ENCODE assay signal across 8 cellular contexts in the genomic region with DNA sequence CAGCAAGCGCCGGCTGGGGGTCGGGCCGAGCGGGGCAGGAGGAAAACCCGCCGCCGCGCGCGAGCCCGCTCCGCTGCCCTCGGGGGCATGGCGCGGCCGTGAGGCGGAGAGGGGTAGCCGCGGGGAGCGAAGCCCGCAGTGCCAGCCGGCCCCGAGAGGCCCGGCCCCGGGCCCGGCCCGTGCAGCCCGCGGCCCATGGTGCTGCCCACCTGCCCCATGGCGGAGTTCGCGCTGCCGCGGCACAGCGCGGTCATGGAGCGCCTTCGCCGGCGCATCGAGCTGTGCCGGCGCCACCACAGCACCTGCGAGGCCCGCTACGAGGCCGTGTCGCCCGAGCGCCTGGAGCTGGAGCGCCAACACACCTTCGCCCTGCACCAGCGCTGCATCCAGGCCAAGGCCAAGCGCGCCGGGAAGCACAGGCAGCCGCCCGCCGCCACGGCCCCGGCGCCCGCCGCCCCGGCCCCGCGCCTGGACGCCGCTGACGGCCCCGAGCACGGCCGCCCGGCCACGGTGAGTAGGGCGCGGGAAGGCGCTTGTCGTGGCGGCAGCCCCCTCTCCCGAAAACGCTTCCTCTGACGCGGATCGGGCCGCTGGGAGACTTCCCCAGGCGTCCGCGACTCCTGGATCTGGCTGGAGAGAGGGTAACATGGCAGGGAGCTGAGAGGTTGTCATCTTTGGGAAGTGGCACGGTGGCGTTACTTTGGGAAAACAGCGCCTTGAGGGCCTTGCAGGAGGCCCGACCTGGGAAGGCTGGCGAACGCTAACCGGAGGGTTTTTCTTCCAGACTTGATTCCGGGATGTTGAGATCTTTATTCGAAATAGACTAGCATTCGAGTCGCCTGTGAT. TPM values are rescaled to one million over a fixed set of nuclear protein-coding genes. Genes with fewer than 3 reads are reported as not detected.
DNase-seq lines count a peak whose midpoint lies in the region; ATAC-seq and TF ChIP-seq lines count a peak whose summit lies in the region.

No MANE protein-coding gene starts in this region.

- intact Hi-C loops in Panc1 (cut with micrococcal nuclease; ENCODE audit: unreplicated experiment) = no loop called here

- POLR2A ChIA-PET in Panc1 (lab: Charles Lee) = interaction anchor here (0.5 to 0.6 kb wide), 3 partner anchors 37 to 119 kb away, joined by 4 to 6 read pairs (median 4); no protein-coding TSS in a partner anchor

- no peaks in the 10 kb centered on the region for H3K9me3 ChIP-seq in Panc1 (ENCODE audit: control insufficient read depth, insufficient read depth, low read depth, low read length)

- H3K27me3 ChIP-seq in Panc1 (ENCODE audit: control insufficient read depth, insufficient read depth, low read length) = no peaks in the 10 kb centered on the region

- in situ Hi-C loops in Panc1 (cut with HindIII; ENCODE audit: low pct_unique_long_range_greater_than_20kb, low sequenced_read_pairs) = no loop called here

- CTCF ChIA-PET in Panc1 (lab: Charles Lee) = interaction anchor here (0.6 to 1.0 kb wide), 4 partner anchors 29 to 198 kb away, joined by 3 to 4 read pairs (median 3); no protein-coding TSS in a partner anchor

- DNase-seq in AG10803 (ENCODE audit: low read depth) = peak; percentile 24
- DNase-seq in Panc1 (ENCODE audit: low read depth, low spot score) = no peak
- DNase-seq in amygdala (lab: John Stamatoyannopoulos, UW) = peak in 42 of 56 donors; percentile 4 to 70 (median 35)
- peak; percentile 31 for DNase-seq in hepatic stellate cell (ENCODE audit: low spot score)
- peak; percentile 42 for DNase-seq in putamen (ENCODE audit: low spot score)
- DNase-seq in SIG-M5 (lab: John Stamatoyannopoulos, UW) = no peak

- peak overlapping the region; percentile 82 for H3K27ac ChIP-seq in Panc1 (ENCODE audit: low read length)

- H3K36me3 ChIP-seq in Panc1 (ENCODE audit: control insufficient read depth, insufficient read depth, low read length) = peaks cover 30% of the 10 kb centered on the region

- no TSS peak for BruUV-seq in Panc1 (replicated peaks; lab: Mats Ljungman, UMichigan)

- TF ChIP-seq CTCF in AG10803 (conservative IDR thresholded peaks at IDR 0.05; ENCODE audit: low read length) (0 out of 2 replicates have a peak, but pooled peaks have one; percentile 6), Panc1 (IDR thresholded peaks at IDR 0.05) (no peak)

- peaks cover 25% of the 10 kb centered on the region for H3K4me1 ChIP-seq in Panc1 (ENCODE audit: control insufficient read depth, insufficient read depth, low read length)

- H3K4me3 ChIP-seq in AG10803 (ENCODE audit: low read length) (peak overlapping the region; percentile 79), Panc1 (ENCODE audit: low read depth in 2 of 2, low read length in 2 of 2) (peak overlapping the region; percentile 74 to 77)

- ATAC-seq in GM18519 (IDR thresholded peaks at IDR 0.05; ENCODE audit: low FRiP score, unreplicated experiment) (peak; percentile 18), HG03045 (IDR thresholded peaks at IDR 0.05; ENCODE audit: unreplicated experiment) (peak; percentile 36), Panc1 (peak; percentile 71)

RNA-seq across cellular contexts. Expression of gene MAML1, which starts 0.5 kb away (rescaled TPM):
- total RNA-seq in Panc1 (2021; ENCODE audit: unreplicated experiment) = 31.3 TPM
- polyA plus RNA-seq in Panc1 (2012; ENCODE audit: insufficient read length) = 33.1 TPM

RNA-seq across cellular contexts. Expression of gene CANX, which starts 34.4 kb away (rescaled TPM):
- total RNA-seq in Panc1 (2021; ENCODE audit: unreplicated experiment) = 707 TPM
- polyA plus RNA-seq in Panc1 (2012; ENCODE audit: insufficient read length) = 630 TPM

RNA-seq across cellular contexts. Expression of gene CBY3, which starts 52.3 kb away (rescaled TPM):
- 0.39 TPM for total RNA-seq in Panc1 (2021; ENCODE audit: unreplicated experiment)
- 0.57 TPM for polyA plus RNA-seq in Panc1 (2012; ENCODE audit: insufficient read length)

Comparison
In these comparisons a context has a peak if more than half of its experiments do, and no peak if none do; other contexts are left out.
1. DNase-seq: peak in AG10803 (single experiment), amygdala (42 of 56), hepatic stellate cell (single experiment) and putamen (single experiment); none in Panc1 (single experiment) and SIG-M5 (single experiment).
2. ATAC-seq: peak in every context shown above with its lines; median percentile 71 in Panc1; 36 in HG03045; 18 in GM18519.